18 cellular contexts compared by ENCODE assay signal in the genomic region with DNA sequence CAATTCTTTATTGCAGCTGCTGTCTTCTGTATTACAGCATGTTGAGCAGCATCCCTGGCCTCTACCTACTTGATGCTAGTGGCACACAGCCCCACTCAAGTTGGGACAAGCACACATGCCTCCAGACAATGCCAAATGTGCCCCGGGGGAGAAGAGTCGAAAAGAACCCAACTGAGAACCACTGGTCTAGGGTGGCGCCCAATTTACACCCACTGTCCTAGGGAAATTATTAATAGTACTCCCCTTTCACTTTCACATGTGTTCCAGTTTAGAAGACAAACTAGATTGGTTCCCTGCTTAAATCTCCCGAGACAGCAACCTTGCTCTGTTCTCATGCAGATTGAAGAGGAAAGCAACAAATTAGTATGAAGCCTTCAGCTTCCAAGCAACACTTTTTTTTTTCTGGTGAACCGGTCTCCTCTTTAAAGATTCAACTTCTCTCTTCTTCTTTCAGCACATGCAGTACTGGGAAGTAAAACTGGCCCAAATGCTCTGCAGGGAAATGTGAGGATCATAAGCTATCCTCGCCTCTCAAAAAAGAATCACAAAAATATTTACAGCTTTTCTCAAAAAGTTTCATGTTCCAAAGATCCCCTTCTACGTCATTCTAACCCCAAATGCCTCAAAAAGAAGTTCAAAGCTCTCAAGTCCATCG.
DNase-seq lines count a peak whose midpoint lies in the region; ATAC-seq, FAIRE-seq and TF ChIP-seq lines count a peak whose summit lies in the region.
"Had no signal": no experiment of that assay in that cellular context is flagged by ENCODE, and none has a peak within 500 bp of the region (broad histone marks: within the 10 kb centered on the region; RNA-seq: fewer than 3 reads in every experiment).

No MANE protein-coding gene starts in this region.

- no peak overlapping the region for H3K4me2 ChIP-seq in osteoblast (ENCODE audit: insufficient read depth, low read length)

- H3K27ac Mint-ChIP-seq in activated CD4-positive, alpha-beta T cell treated with anti-CD3 and anti-CD28 coated beads, Interleukin-2, amount 10 ng/mL, durations not matched to agents 24 days and 14 days = peak overlapping the region; percentile 31

- peaks cover 30% of the 10 kb centered on the region for H3K4me1 Mint-ChIP-seq in activated CD4-positive, alpha-beta T cell treated with anti-CD3 and anti-CD28 coated beads, Interleukin-2, amount 10 ng/mL, durations not matched to agents 24 days and 14 days

- H4K20me1 ChIP-seq in osteoblast (ENCODE audit: insufficient read depth, low read length) = no peaks in the 10 kb centered on the region

- H2AFZ ChIP-seq in osteoblast (ENCODE audit: low read length) = no peak overlapping the region

- intact Hi-C loops in activated CD4-positive, alpha-beta T cell treated with anti-CD3 and anti-CD28 coated beads, Interleukin-2, amount 10 ng/mL, durations not matched to agents 24 days and 14 days (cut with micrococcal nuclease) = loop anchor here (10.0 kb wide), 1 partner anchor 321 kb away; no protein-coding TSS in a partner anchor

- peak; percentile 60 for FAIRE-seq in GM18507 (lab: Jason Lieb, UNC)
- FAIRE-seq: colon, HTR-8/SVneo had no signal

- H3K27ac ChIP-seq in osteoblast (ENCODE audit: low read depth, low read length) = no peak overlapping the region
- H3K27ac ChIP-seq: neutrophil, right atrium auricular region had no signal

- H3K4me3 Mint-ChIP-seq in activated CD4-positive, alpha-beta T cell treated with anti-CD3 and anti-CD28 coated beads, Interleukin-2, amount 10 ng/mL, durations not matched to agents 24 days and 14 days = no peak overlapping the region

- H3K9me3 Mint-ChIP-seq in activated CD4-positive, alpha-beta T cell treated with anti-CD3 and anti-CD28 coated beads, Interleukin-2, amount 10 ng/mL, durations not matched to agents 24 days and 14 days = peaks cover 28% of the 10 kb centered on the region

- no peaks in the 10 kb centered on the region for H3K36me3 ChIP-seq in osteoblast (ENCODE audit: insufficient read depth, low read length)
- H3K36me3 ChIP-seq: neutrophil, right atrium auricular region had no signal

- no peak for TF ChIP-seq CTCF in osteoblast (IDR thresholded peaks at IDR 0.05; ENCODE audit: extremely low read depth, low read depth, low read length)

- DNase-seq in activated CD4-positive, alpha-beta T cell treated with anti-CD3 and anti-CD28 coated beads, Interleukin-2, amount 10 ng/mL, durations not matched to agents 24 days and 14 days = no peak
- DNase-seq in activated CD4-positive, alpha-beta T cell treated with anti-CD3 and anti-CD28 coated beads for 4 hours = no peak
- DNase-seq in GM18507 (ENCODE audit: extremely low spot score, insufficient read length, low read depth) = no peak
- DNase-seq in osteoblast (ENCODE audit: insufficient read length, low spot score, missing footprints) = peak; percentile 71
- DNase-seq in COLO668 (lab: John Stamatoyannopoulos, UW; ENCODE audit: unreplicated experiment) = no peak
- DNase-seq in A172 (ENCODE audit: low spot score) = no peak
- DNase-seq in NCI-H82 (lab: John Stamatoyannopoulos, UW) = no peak
- DNase-seq: activated gamma-delta T cell treated with Interleukin-2 at 50 U/mL for 16 hours; CD4-positive, alpha-beta memory T cell; H7; kidney glomerular epithelial cell; NCI-H1436 treated with DMSO at 0.1 percent for 48 hours; NCI-H226 had no signal

- no peaks in the 10 kb centered on the region for H3K9me3 ChIP-seq in osteoblast (ENCODE audit: low read depth, low read length)
- H3K9me3 ChIP-seq: neutrophil, right atrium auricular region had no signal

- H3K27me3 Mint-ChIP-seq in activated CD4-positive, alpha-beta T cell treated with anti-CD3 and anti-CD28 coated beads, Interleukin-2, amount 10 ng/mL, durations not matched to agents 24 days and 14 days = no peaks in the 10 kb centered on the region
- H3K27me3 Mint-ChIP-seq: CD4-positive, alpha-beta memory T cell had no signal

- peaks cover 53% of the 10 kb centered on the region for H3K36me3 Mint-ChIP-seq in activated CD4-positive, alpha-beta T cell treated with anti-CD3 and anti-CD28 coated beads, Interleukin-2, amount 10 ng/mL, durations not matched to agents 24 days and 14 days (ENCODE audit: low read depth)

- peak; percentile 56 for ATAC-seq in HG03460 (IDR thresholded peaks at IDR 0.05; ENCODE audit: unreplicated experiment)

- H3K27me3 ChIP-seq in osteoblast (ENCODE audit: insufficient read depth, low read length) = no peaks in the 10 kb centered on the region
- H3K27me3 ChIP-seq: neutrophil, right atrium auricular region had no signal

- no peaks in the 10 kb centered on the region for H3K4me1 ChIP-seq in osteoblast (ENCODE audit: insufficient read depth, low read length)
- H3K4me1 ChIP-seq: right atrium auricular region had no signal

- H3K4me3 ChIP-seq in osteoblast (ENCODE audit: insufficient read depth, low read length) = no peak overlapping the region
- H3K4me3 ChIP-seq: right atrium auricular region had no signal

- H3K79me2 ChIP-seq in osteoblast (ENCODE audit: insufficient read depth, low read length) = no peaks in the 10 kb centered on the region
